ENCODE assay signal across 16 cellular contexts in genomic region chr20:38423541-38423940, GRCh38. TPM values are rescaled to one million over a fixed set of nuclear protein-coding genes. Genes with fewer than 3 reads are reported as not detected.
DNase-seq lines count a peak whose midpoint lies in the region; ATAC-seq and TF ChIP-seq lines count a peak whose summit lies in the region.
"Had no signal": no experiment of that assay in that cellular context is flagged by ENCODE, and none has a peak within 500 bp of the region (broad histone marks: within the 10 kb centered on the region; RNA-seq: fewer than 3 reads in every experiment).

No MANE protein-coding gene starts in this region.

- peak overlapping the region in 1 of 59 donors; percentile 2 for H3K4me3 ChIP-seq in dorsolateral prefrontal cortex
- H3K4me3 ChIP-seq: HAP-1 had no signal

- H3K4me1 Mint-ChIP-seq in activated naive CD4-positive, alpha-beta T cell treated with anti-CD3 and anti-CD28 coated beads, Interleukin-2, amount 50 U/mL, for 24 hours, result peaks cover 40% of the 10 kb centered on the region
- no peaks in the 10 kb centered on the region for H3K4me1 Mint-ChIP-seq in WTC11
- H3K4me1 Mint-ChIP-seq in activated CD8-positive, alpha-beta memory T cell treated with anti-CD3 and anti-CD28 coated beads, Interleukin-2, amount 10 ng/mL, durations not matched to agents 7 days and 5 days, result peaks cover 23% of the 10 kb centered on the region

- no peak for DNase-seq in activated naive CD4-positive, alpha-beta T cell treated with anti-CD3 and anti-CD28 coated beads, Interleukin-2, amount 50 U/mL, for 16 hours
- no peak for DNase-seq in WTC11 (ENCODE audit: low spot score)
- no peak for DNase-seq in dorsolateral prefrontal cortex
- no peak for DNase-seq in activated CD8-positive, alpha-beta memory T cell treated with anti-CD3 and anti-CD28 coated beads, Interleukin-2, amount 10 ng/mL, durations not matched to agents 7 days and 5 days
- no peak for DNase-seq in EL
- DNase-seq: ACHN, Caco-2, NCI-H1105 treated with DMSO at 0.1 percent for 48 hours, NCI-H187, NCI-H226, NCI-H524 treated with DMSO at 0.1 percent for 48 hours had no signal

- intact Hi-C loops in dorsolateral prefrontal cortex (cut with DNase I), result no loop called here

- H3K9me3 Mint-ChIP-seq in activated naive CD4-positive, alpha-beta T cell treated with anti-CD3 and anti-CD28 coated beads, Interleukin-2, amount 50 U/mL, for 24 hours, result no peaks in the 10 kb centered on the region
- no peaks in the 10 kb centered on the region for H3K9me3 Mint-ChIP-seq in WTC11
- H3K9me3 Mint-ChIP-seq in activated CD8-positive, alpha-beta memory T cell treated with anti-CD3 and anti-CD28 coated beads, Interleukin-2, amount 10 ng/mL, durations not matched to agents 7 days and 5 days (ENCODE audit: low read depth), result no peaks in the 10 kb centered on the region
- H3K9me3 Mint-ChIP-seq: IgD-negative memory B cell had no signal

- H3K36me3 Mint-ChIP-seq in activated naive CD4-positive, alpha-beta T cell treated with anti-CD3 and anti-CD28 coated beads, Interleukin-2, amount 50 U/mL, for 24 hours, result peaks cover 35% of the 10 kb centered on the region
- H3K36me3 Mint-ChIP-seq in WTC11, result peaks cover 95% of the 10 kb centered on the region
- H3K36me3 Mint-ChIP-seq in activated CD8-positive, alpha-beta memory T cell treated with anti-CD3 and anti-CD28 coated beads, Interleukin-2, amount 10 ng/mL, durations not matched to agents 7 days and 5 days, result peaks cover 76% of the 10 kb centered on the region

- peak overlapping the region in 39 of 59 donors; percentile 4 to 81 (median 50) for H3K27ac ChIP-seq in dorsolateral prefrontal cortex

- CTCF ChIA-PET in WTC11 (lab: Charles Lee), result no interaction called here
- CTCF ChIA-PET in activated CD8-positive, alpha-beta memory T cell treated with anti-CD3 and anti-CD28 coated beads, Interleukin-2, amount 10 ng/mL, durations not matched to agents 7 days and 5 days (lab: Charles Lee), result interaction anchor here (1.5 to 2.0 kb wide), 2 partner anchors 12 to 23 kb away, joined by 4 to 6 read pairs; partner anchors contain the start of gene SNHG17

- POLR2A ChIA-PET in WTC11 (lab: Charles Lee), result interaction anchor here (0.6 to 0.7 kb wide), 2 partner anchors 78 to 742 kb away, joined by 3 to 6 read pairs; no protein-coding TSS in a partner anchor

- H3K27me3 Mint-ChIP-seq in activated naive CD4-positive, alpha-beta T cell treated with anti-CD3 and anti-CD28 coated beads, Interleukin-2, amount 50 U/mL, for 24 hours, result no peaks in the 10 kb centered on the region
- no peaks in the 10 kb centered on the region for H3K27me3 Mint-ChIP-seq in WTC11 (ENCODE audit: low read depth)
- H3K27me3 Mint-ChIP-seq in activated CD8-positive, alpha-beta memory T cell treated with anti-CD3 and anti-CD28 coated beads, Interleukin-2, amount 10 ng/mL, durations not matched to agents 7 days and 5 days, result no peaks in the 10 kb centered on the region
- H3K27me3 Mint-ChIP-seq: IgD-negative memory B cell had no signal

- H3K4me3 Mint-ChIP-seq in activated naive CD4-positive, alpha-beta T cell treated with anti-CD3 and anti-CD28 coated beads, Interleukin-2, amount 50 U/mL, for 24 hours, result no peak overlapping the region
- no peak overlapping the region for H3K4me3 Mint-ChIP-seq in WTC11
- no peak overlapping the region for H3K4me3 Mint-ChIP-seq in activated CD8-positive, alpha-beta memory T cell treated with anti-CD3 and anti-CD28 coated beads, Interleukin-2, amount 10 ng/mL, durations not matched to agents 7 days and 5 days

- TF ChIP-seq CTCF in WTC11 (IDR thresholded peaks at IDR 0.05) (no peak), dorsolateral prefrontal cortex (IDR thresholded peaks at IDR 0.05 in 54 of 56, conservative IDR thresholded peaks at IDR 0.05 in 2 of 56; ENCODE audit: low read depth in 1 of 56, partially characterized antibody in 56 of 56) (no peak)

- no peak for ATAC-seq in WTC11
- ATAC-seq in GM18511 (IDR thresholded peaks at IDR 0.05; ENCODE audit: unreplicated experiment), result no peak
- no peak for ATAC-seq in activated CD8-positive, alpha-beta memory T cell treated with anti-CD3 and anti-CD28 coated beads, Interleukin-2, amount 10 ng/mL, durations not matched to agents 7 days and 5 days
- ATAC-seq: Panc1 had no signal

- no peaks in the 10 kb centered on the region for H3K27me3 ChIP-seq in dorsolateral prefrontal cortex

- H3K27ac Mint-ChIP-seq in activated naive CD4-positive, alpha-beta T cell treated with anti-CD3 and anti-CD28 coated beads, Interleukin-2, amount 50 U/mL, for 24 hours, result peak overlapping the region; percentile 24
- peak overlapping the region; percentile 22; the same call in 1 of the 2 replicates for H3K27ac Mint-ChIP-seq in WTC11
- no peak overlapping the region for H3K27ac Mint-ChIP-seq in activated CD8-positive, alpha-beta memory T cell treated with anti-CD3 and anti-CD28 coated beads, Interleukin-2, amount 10 ng/mL, durations not matched to agents 7 days and 5 days

TF ChIP-seq in WTC11, 78 proteins besides CTCF, POLR2A, EP300 and RAD21:
- TF ChIP-seq ELF4 (CRISPR knock-in tag; IDR thresholded peaks at IDR 0.05; ENCODE audit: low read depth), result no peak
- no peak for TF ChIP-seq ATF1 (CRISPR knock-in tag; IDR thresholded peaks at IDR 0.05)
- no peak for TF ChIP-seq GABPB1 (CRISPR knock-in tag; IDR thresholded peaks at IDR 0.05)
- no peak for TF ChIP-seq PRDM15 (CRISPR knock-in tag; IDR thresholded peaks at IDR 0.05)
- no peak for TF ChIP-seq NFYB (CRISPR knock-in tag; conservative IDR thresholded peaks at IDR 0.05; ENCODE audit: low read depth)
- no peak for TF ChIP-seq ZNF121 (CRISPR knock-in tag; IDR thresholded peaks at IDR 0.05)
- TF ChIP-seq OVOL2 (CRISPR knock-in tag; IDR thresholded peaks at IDR 0.05; ENCODE audit: borderline replicate concordance), result no peak

RNA-seq across cellular contexts. Expression of gene SNHG17, which starts 11.6 kb away (rescaled TPM):
- 52.0 to 71.6 TPM (median 57.4 TPM) in 3 replicates for total RNA-seq in WTC11 (2021)
- total RNA-seq in dorsolateral prefrontal cortex, result 10 to 100 TPM in 113 of 120 experiments, 1 to 10 TPM in 7; 8.5 to 42.6 (median 18.6) TPM
- total RNA-seq in activated CD8-positive, alpha-beta memory T cell treated with anti-CD3 and anti-CD28 coated beads, Interleukin-2, amount 10 ng/mL, durations not matched to agents 7 days and 5 days, result 100 to 1,000 TPM in 1 of 2 experiments, 10 to 100 TPM in 1; 92.3 to 123 TPM

RNA-seq across cellular contexts. Expression of gene RALGAPB, which starts 49.1 kb away (rescaled TPM):
- total RNA-seq in WTC11 (2021) (29.4 to 36.7 TPM (median 31.4 TPM) in 3 replicates), dorsolateral prefrontal cortex (10 to 100 TPM; 40.2 to 59.9 (median 49.0) TPM)
- total RNA-seq in activated CD8-positive, alpha-beta memory T cell treated with anti-CD3 and anti-CD28 coated beads, Interleukin-2, amount 10 ng/mL, durations not matched to agents 7 days and 5 days, result 10 to 100 TPM; 31.9 to 32.2 TPM
